Comparison of ENCODE assay signal across 22 cellular contexts in genomic region chr17:32840241-32840640, GRCh38. TPM values are rescaled to one million over a fixed set of nuclear protein-coding genes. Genes with fewer than 3 reads are reported as not detected.
A peak's percentile ranks its signal among the peaks of the same experiment; 100 is the strongest.
DNase-seq lines count a peak whose midpoint lies in the region; ATAC-seq and TF ChIP-seq lines count a peak whose summit lies in the region.
"Had no signal": no experiment of that assay in that cellular context is flagged by ENCODE, and none has a peak within 500 bp of the region (broad histone marks: within the 10 kb centered on the region; RNA-seq: fewer than 3 reads in every experiment).

No MANE protein-coding gene starts in this region.

- peak overlapping the region; percentile 23 for H3K27ac Mint-ChIP-seq in mesothelial cell of epicardium
- H3K27ac Mint-ChIP-seq: B cell; CD8-positive, alpha-beta T cell; HFFc6 had no signal

- H2AFZ ChIP-seq in SK-N-SH (ENCODE audit: low read depth) (no peak overlapping the region), hepatocyte (no peak overlapping the region)

- H4K20me1 ChIP-seq in SK-N-SH (ENCODE audit: insufficient read depth) (no peaks in the 10 kb centered on the region), hepatocyte (ENCODE audit: insufficient read depth, poor library complexity, severe bottlenecking) (no peaks in the 10 kb centered on the region)
- H4K20me1 ChIP-seq: BLaER1 had no signal

- no peak overlapping the region for H3K4me3 Mint-ChIP-seq in mesothelial cell of epicardium
- H3K4me3 Mint-ChIP-seq: B cell; CD4-positive, CD25-positive, alpha-beta regulatory T cell; CD8-positive, alpha-beta T cell; HFFc6 had no signal

- H3K4me2 ChIP-seq in SK-N-SH (no peak overlapping the region), hepatocyte (peak overlapping the region; percentile 3)
- H3K4me2 ChIP-seq: BLaER1 had no signal

- no peak for TF ChIP-seq POLR2A in body of pancreas (IDR thresholded peaks at IDR 0.05)

- POLR2A ChIA-PET in SK-N-SH (lab: Yijun Ruan, JAX) = no interaction called here

- H3K27me3 ChIP-seq in SK-N-SH (ENCODE audit: insufficient read depth) (no peaks in the 10 kb centered on the region), hepatocyte (no peaks in the 10 kb centered on the region), tibial artery (no peaks in the 10 kb centered on the region), body of pancreas (no peaks in the 10 kb centered on the region)
- H3K27me3 ChIP-seq: BLaER1 had no signal

- H3K9me3 ChIP-seq in SK-N-SH (no peaks in the 10 kb centered on the region), hepatocyte (ENCODE audit: low read depth) (no peaks in the 10 kb centered on the region), tibial artery (no peaks in the 10 kb centered on the region), body of pancreas (no peaks in the 10 kb centered on the region)
- H3K9me3 ChIP-seq: BLaER1, HAP-1 had no signal

- peaks cover under 1% of the 10 kb centered on the region for H3K36me3 Mint-ChIP-seq in mesothelial cell of epicardium
- H3K36me3 Mint-ChIP-seq: CD8-positive, alpha-beta T cell had no signal

- 53% methylated on average over 4 of the region's 4 CpGs for WGBS in SK-N-SH (ENCODE audit: low lambda C conversion rate)
- 39% methylated on average over 4 of the region's 4 CpGs for WGBS in hepatocyte (ENCODE audit: low lambda C conversion rate, missing lambda C conversion rate)
- WGBS in body of pancreas, 2 donors = 75 to 87% methylated on average over 4 of the region's 4 CpGs

- TF ChIP-seq CTCF in SK-N-SH (IDR thresholded peaks at IDR 0.05) (no peak), hepatocyte (IDR thresholded peaks at IDR 0.05; ENCODE audit: poor library complexity) (no peak), mesothelial cell of epicardium (IDR thresholded peaks at IDR 0.05; ENCODE audit: unreplicated experiment) (no peak), tibial artery (IDR thresholded peaks at IDR 0.05) (no peak), body of pancreas (IDR thresholded peaks at IDR 0.05) (no peak)

- CTCF ChIA-PET in SK-N-SH (lab: Yijun Ruan, JAX) = interaction anchor here (0.9 to 1.1 kb wide), 2 partner anchors 10 to 37 kb away, joined by 4 read pairs; partner anchors contain the start of gene MYO1D

- H3K27me3 Mint-ChIP-seq in mesothelial cell of epicardium (ENCODE audit: low read depth) = no peaks in the 10 kb centered on the region
- H3K27me3 Mint-ChIP-seq: B cell; CD4-positive, CD25-positive, alpha-beta regulatory T cell had no signal

- H3K9me2 ChIP-seq in SK-N-SH (no peaks in the 10 kb centered on the region), hepatocyte (replicated peaks; ENCODE audit: insufficient read depth) (no peaks in the 10 kb centered on the region)

- intact Hi-C loops in tibial artery (cut with DNase I; ENCODE audit: low total_unique reads) (no loop called here), body of pancreas (cut with DNase I) (no loop called here)

- H3K36me3 ChIP-seq in SK-N-SH (replicated peaks in 1 of 2; ENCODE audit: control insufficient read depth in 1 of 2, insufficient read depth in 2 of 2, low read length in 1 of 2) (no peaks in the 10 kb centered on the region), hepatocyte (replicated peaks; ENCODE audit: insufficient read depth, low read depth) (no peaks in the 10 kb centered on the region), tibial artery (no peaks in the 10 kb centered on the region), body of pancreas (replicated peaks in 1 of 2; ENCODE audit: insufficient read depth in 1 of 2, low read depth in 2 of 2) (no peaks in the 10 kb centered on the region)
- H3K36me3 ChIP-seq: BLaER1, HAP-1 had no signal

- H3K9ac ChIP-seq in SK-N-SH = no peak overlapping the region
- H3K9ac ChIP-seq: BLaER1 had no signal

- H3K9me3 Mint-ChIP-seq in mesothelial cell of epicardium = peaks cover 2% of the 10 kb centered on the region
- H3K9me3 Mint-ChIP-seq: CD4-positive, CD25-positive, alpha-beta regulatory T cell; CD8-positive, alpha-beta T cell; HFFc6 had no signal

- H3F3A ChIP-seq in SK-N-SH (replicated peaks; ENCODE audit: insufficient read depth) = no peaks in the 10 kb centered on the region

- H3K79me2 ChIP-seq in SK-N-SH (ENCODE audit: insufficient read depth) = no peaks in the 10 kb centered on the region; the same call in 1 of the 2 replicates
- peaks cover 66% of the 10 kb centered on the region for H3K79me2 ChIP-seq in hepatocyte

- H3K27ac ChIP-seq in SK-N-SH (ENCODE audit: low read depth in 2 of 2, low read length in 1 of 2) (no peak overlapping the region), hepatocyte (no peak overlapping the region), tibial artery (peak overlapping the region; percentile 19 to 38), body of pancreas (no peak overlapping the region)
- H3K27ac ChIP-seq: 22Rv1, BLaER1, C4-2B had no signal

- ATAC-seq in SK-N-SH treated with all-trans-retinoic acid at 6 μM for 48 hours = no peak
- ATAC-seq in body of pancreas = no peak
- ATAC-seq: CD8-positive, alpha-beta T cell; GM12878 had no signal

- H3K4me3 ChIP-seq in SK-N-SH (ENCODE audit: low read depth in 2 of 2, low read length in 1 of 2) (no peak overlapping the region), hepatocyte (no peak overlapping the region), tibial artery (no peak overlapping the region), body of pancreas (no peak overlapping the region)
- H3K4me3 ChIP-seq: BLaER1, GM12878, HAP-1 had no signal

- H3K4me1 Mint-ChIP-seq in mesothelial cell of epicardium = peaks cover 23% of the 10 kb centered on the region

- H3K4me1 ChIP-seq in SK-N-SH (ENCODE audit: control insufficient read depth in 1 of 2, insufficient read depth in 2 of 2, low read depth in 1 of 2, low read length in 1 of 2) (peaks cover 0 to 8% of the 10 kb centered on the region in 2 experiments; a peak in 2 of 4 replicates), hepatocyte (ENCODE audit: insufficient read depth) (peaks cover 6% of the 10 kb centered on the region), tibial artery (peaks cover 0 to 81% (median 14%) of the 10 kb centered on the region in 4 donors), body of pancreas (no peaks in the 10 kb centered on the region)
- H3K4me1 ChIP-seq: BLaER1 had no signal

- DNase-seq in SK-N-SH (peak; percentile 17), hepatocyte (ENCODE audit: low spot score) (no peak), mesothelial cell of epicardium (ENCODE audit: low spot score in 2 of 2, unreplicated experiment in 2 of 2) (no peak), tibial artery (no peak), midbrain (lab: John Stamatoyannopoulos, UW) (no peak), kidney glomerular epithelial cell (lab: John Stamatoyannopoulos, UW) (no peak), body of pancreas (no peak)
- DNase-seq: CD4-positive, CD25-positive, alpha-beta regulatory T cell; CD8-positive, alpha-beta T cell; DMS 273 treated with DMSO at 0.1 percent for 48 hours; DMS79; EL; GDM1; GOT3; HFFc6 had no signal

- no peak for TF ChIP-seq RAD21 in SK-N-SH (IDR thresholded peaks at IDR 0.05; ENCODE audit: low read length)

- TF ChIP-seq EP300 in SK-N-SH (IDR thresholded peaks at IDR 0.05; ENCODE audit: borderline replicate concordance in 1 of 2, low read depth in 1 of 2, low read length in 1 of 2) = no peak

TF ChIP-seq in SK-N-SH, 30 proteins besides CTCF, POLR2A, EP300 and RAD21 (continues in another document):
- TF ChIP-seq TCF12 (IDR thresholded peaks at IDR 0.05) (no peak), NRF1 (IDR thresholded peaks at IDR 0.05; ENCODE audit: low read depth, low read length) (no peak), MXI1 (IDR thresholded peaks at IDR 0.05; ENCODE audit: low read depth, low read length) (no peak), USF2 (IDR thresholded peaks at IDR 0.05; ENCODE audit: borderline replicate concordance, low read depth, low read length) (no peak)

TF ChIP-seq in SK-N-SH treated with all-trans-retinoic acid at 6 μM for 48 hours, 23 proteins besides CTCF, POLR2A, EP300 and RAD21:
- TF ChIP-seq OSR1 (CRISPR knock-in tag; IDR thresholded peaks at IDR 0.05) (no peak), RARB (CRISPR knock-in tag; IDR thresholded peaks at IDR 0.05) (no peak), PATZ1 (CRISPR knock-in tag; IDR thresholded peaks at IDR 0.05; ENCODE audit: borderline replicate concordance) (no peak), ZNF565 (CRISPR knock-in tag; conservative IDR thresholded peaks at IDR 0.05; ENCODE audit: low read depth) (no peak), ZC3H10 (CRISPR knock-in tag; IDR thresholded peaks at IDR 0.05) (no peak), SNAI2 (CRISPR knock-in tag; IDR thresholded peaks at IDR 0.05) (no peak), ZNF8 (CRISPR knock-in tag; IDR thresholded peaks at IDR 0.05) (no peak)

RNA-seq across cellular contexts. Expression of gene MYO1D, which starts 36.7 kb away (rescaled TPM):
- 20.4 and 29.7 TPM in 2 replicates for polyA plus RNA-seq in SK-N-SH (2012; rRNA removed)
- polyA plus RNA-seq in SK-N-SH (2012; cell fraction: cytosol; rRNA removed) = 28.7 and 32.0 TPM in 2 replicates
- 23.0 and 34.5 TPM in 2 replicates for polyA plus RNA-seq in SK-N-SH (2012; cell fraction: nucleus; rRNA removed)
- total RNA-seq in hepatocyte = 63.2 and 89.0 TPM in 2 replicates
- polyA plus RNA-seq in hepatocyte = 34.3 and 36.2 TPM in 2 replicates
- 41.9 to 51.6 TPM (median 48.6 TPM) in 3 replicates for total RNA-seq in mesothelial cell of epicardium
- total RNA-seq in body of pancreas = 10 to 100 TPM; 21.4 to 48.3 TPM

Comparison
In these comparisons a context has a peak if more than half of its experiments do, and no peak if none do; other contexts are left out.
1. H3K27ac ChIP-seq: peak in tibial artery (2 of 2); none in SK-N-SH (0 of 2), hepatocyte (single experiment) and body of pancreas (0 of 4).